Comparison of ENCODE assay signal across 8 cellular contexts in genomic region chr19:17281391-17282304, GRCh38. TPM values are rescaled to one million over a fixed set of nuclear protein-coding genes. Genes with fewer than 3 reads are reported as not detected.
DNase-seq lines count a peak whose midpoint lies in the region; ATAC-seq and TF ChIP-seq lines count a peak whose summit lies in the region.

ANKLE1 (plus strand) TSS chr19:17281901; CDS start chr19:17281921, 20 bp downstream.

- no peaks in the 10 kb centered on the region for H3K9me3 ChIP-seq in CD4-positive, alpha-beta memory T cell (ENCODE audit: control insufficient read depth in 1 of 2, low read length in 2 of 2)
- H3K9me3 ChIP-seq in RWPE2 (ENCODE audit: severe bottlenecking) (no peaks in the 10 kb centered on the region), right lobe of liver (no peaks in the 10 kb centered on the region)

- H3K27me3 Mint-ChIP-seq in CD4-positive, alpha-beta memory T cell, result no peaks in the 10 kb centered on the region
- H3K27me3 Mint-ChIP-seq in MCF 10A (ENCODE audit: insufficient read depth, unreplicated experiment), result no peaks in the 10 kb centered on the region
- no peaks in the 10 kb centered on the region for H3K27me3 Mint-ChIP-seq in stimulated activated naive CD8-positive, alpha-beta T cell treated with anti-CD3 and anti-CD28 coated beads, Interleukin-15, amount 100 ng/mL, for 72 hours

- H3K36me3 Mint-ChIP-seq in CD4-positive, alpha-beta memory T cell, result peaks cover 5 to 6% of the 10 kb centered on the region in 2 donors
- peaks cover 9% of the 10 kb centered on the region for H3K36me3 Mint-ChIP-seq in MCF 10A (ENCODE audit: insufficient read depth, unreplicated experiment)

- H3K27me3 ChIP-seq in CD4-positive, alpha-beta memory T cell (ENCODE audit: insufficient read depth, low read length), result no peaks in the 10 kb centered on the region
- no peaks in the 10 kb centered on the region for H3K27me3 ChIP-seq in RWPE2 (ENCODE audit: insufficient read depth, poor library complexity, severe bottlenecking)
- no peaks in the 10 kb centered on the region for H3K27me3 ChIP-seq in right lobe of liver

- H3K4me1 Mint-ChIP-seq in CD4-positive, alpha-beta memory T cell, result peaks cover 2 to 4% (median 3%) of the 10 kb centered on the region in 4 donors
- H3K4me1 Mint-ChIP-seq in MCF 10A (ENCODE audit: insufficient read depth, unreplicated experiment), result no peaks in the 10 kb centered on the region
- H3K4me1 Mint-ChIP-seq in stimulated activated naive CD8-positive, alpha-beta T cell treated with anti-CD3 and anti-CD28 coated beads, Interleukin-15, amount 100 ng/mL, for 72 hours, result peaks cover 27% of the 10 kb centered on the region

- BruUV-seq in MCF 10A (replicated peaks; lab: Mats Ljungman, UMichigan), result no TSS peak

- TF ChIP-seq POLR2A in right lobe of liver (IDR thresholded peaks at IDR 0.05), result no peak

- CTCF ChIA-PET in CD4-positive, alpha-beta memory T cell (lab: Charles Lee; ENCODE audit: partially characterized antibody), result interaction anchor here (0.5 to 6.9 kb wide), 14 partner anchors 9 to 647 kb away, joined by 3 to 83 read pairs (median 4); partner anchors contain the start of genes BABAM1, MRPL34 and USHBP1
- CTCF ChIA-PET in MCF 10A (lab: Yijun Ruan, JAX), result interaction anchor here (0.6 to 5.6 kb wide), 15 partner anchors 8 to 312 kb away, joined by 3 to 44 read pairs (median 4); partner anchors contain the start of gene BABAM1
- CTCF ChIA-PET in HEK293T (lab: Yijun Ruan, JAX), result interaction anchor here (0.9 to 1.0 kb wide), 2 partner anchors 21 to 76 kb away, joined by 3 to 4 read pairs; no protein-coding TSS in a partner anchor

- H3K4me3 Mint-ChIP-seq in CD4-positive, alpha-beta memory T cell, result peak within 1 kb of the TSS; percentile 73 to 86 (median 80)
- peak within 1 kb of the TSS; percentile 61 for H3K4me3 Mint-ChIP-seq in MCF 10A (ENCODE audit: unreplicated experiment)
- peak within 1 kb of the TSS; percentile 90 to 96 for H3K4me3 Mint-ChIP-seq in stimulated activated naive CD8-positive, alpha-beta T cell treated with anti-CD3 and anti-CD28 coated beads, Interleukin-15, amount 100 ng/mL, for 72 hours

- H3K4me3 ChIP-seq in CD4-positive, alpha-beta memory T cell (ENCODE audit: low read length in 2 of 2), result peak within 1 kb of the TSS; percentile 17 to 45
- peak within 1 kb of the TSS; percentile 31 for H3K4me3 ChIP-seq in RWPE2 (ENCODE audit: severe bottlenecking)
- peak within 1 kb of the TSS; percentile 14 to 38 (median 25) for H3K4me3 ChIP-seq in right lobe of liver

- peak within 1 kb of the TSS in 3 of 7 donors; percentile 19 to 42 (median 24) for H3K27ac Mint-ChIP-seq in CD4-positive, alpha-beta memory T cell
- H3K27ac Mint-ChIP-seq in MCF 10A (ENCODE audit: low read depth, unreplicated experiment), result no peak within 1 kb of the TSS
- peak within 1 kb of the TSS; percentile 87 to 94 for H3K27ac Mint-ChIP-seq in stimulated activated naive CD8-positive, alpha-beta T cell treated with anti-CD3 and anti-CD28 coated beads, Interleukin-15, amount 100 ng/mL, for 72 hours

- 33% methylated on average over 5 of the region's 75 CpGs for WGBS in right lobe of liver (ENCODE audit: insufficient coverage, low coverage, low lambda C conversion rate, missing lambda C conversion rate)

- H3K4me1 ChIP-seq in CD4-positive, alpha-beta memory T cell (ENCODE audit: insufficient read depth, low read length), result peaks cover 17% of the 10 kb centered on the region
- H3K4me1 ChIP-seq in RWPE2 (ENCODE audit: insufficient read depth, poor library complexity, severe bottlenecking), result no peaks in the 10 kb centered on the region
- peaks cover 0 to 14% (median 6%) of the 10 kb centered on the region in 4 donors for H3K4me1 ChIP-seq in right lobe of liver

- ATAC-seq in GM21447 (IDR thresholded peaks at IDR 0.05; ENCODE audit: unreplicated experiment) (peak; percentile 14), RWPE2 (ENCODE audit: low read depth) (peak; percentile 24; the same call in 2 of the 3 replicates), right lobe of liver (peak in 3 of 4 donors; percentile 13 to 15 (median 14))
- peak; percentile 64 for ATAC-seq in stimulated activated naive CD8-positive, alpha-beta T cell treated with anti-CD3 and anti-CD28 coated beads, Interleukin-15, amount 100 ng/mL, for 72 hours

- POLR2A ChIA-PET in CD4-positive, alpha-beta memory T cell (lab: Charles Lee; ENCODE audit: partially characterized antibody), result interaction anchor here (0.8 to 1.7 kb wide), 9 partner anchors 11 to 213 kb away, joined by 3 to 6 read pairs (median 4); partner anchors contain the start of genes BABAM1, MRPL34 and OCEL1
- POLR2A ChIA-PET in MCF 10A (lab: Yijun Ruan, JAX), result interaction anchor here (3.3 kb wide), 1 partner anchor 14 kb away, joined by 13 read pairs; the partner anchor contains the start of gene BABAM1
- POLR2A ChIA-PET in HEK293T (lab: Yijun Ruan, JAX), result interaction anchor here (0.6 to 1.2 kb wide), 3 partner anchors 9 to 15 kb away, joined by 3 to 6 read pairs (median 4); partner anchors contain the start of gene BABAM1

- TF ChIP-seq CTCF in RWPE2 (IDR thresholded peaks at IDR 0.05; ENCODE audit: poor library complexity, severe bottlenecking) (no peak), MCF 10A (IDR thresholded peaks at IDR 0.05; ENCODE audit: unreplicated experiment) (no peak), right lobe of liver (IDR thresholded peaks at IDR 0.05) (no peak)

- H3K27ac ChIP-seq in CD4-positive, alpha-beta memory T cell (ENCODE audit: low read depth, low read length), result no peak within 1 kb of the TSS
- H3K27ac ChIP-seq in RWPE2 (ENCODE audit: poor library complexity, severe bottlenecking) (no peak within 1 kb of the TSS), right lobe of liver (no peak within 1 kb of the TSS)

- peaks cover 4% of the 10 kb centered on the region for H3K36me3 ChIP-seq in CD4-positive, alpha-beta memory T cell (ENCODE audit: insufficient read depth, low read length)
- H3K36me3 ChIP-seq in RWPE2 (ENCODE audit: low read depth), result peaks cover 6% of the 10 kb centered on the region; the same call in 1 of the 2 replicates
- H3K36me3 ChIP-seq in right lobe of liver, result peaks cover 0 to 6% (median 0%) of the 10 kb centered on the region in 4 donors

- DNase-seq in CD4-positive, alpha-beta memory T cell, result no peak
- DNase-seq in RWPE2 (ENCODE audit: low spot score) (peak; percentile 65), MCF 10A (ENCODE audit: unreplicated experiment) (no peak), right lobe of liver (peak; percentile 44 to 63 (median 50)), activated gamma-delta T cell treated with Interleukin-2 at 50 U/mL for 16 hours (no peak), HEK293T (ENCODE audit: extremely low spot score) (no peak)
- peak; percentile 60 to 65 for DNase-seq in stimulated activated naive CD8-positive, alpha-beta T cell treated with anti-CD3 and anti-CD28 coated beads, Interleukin-15, amount 100 ng/mL, for 72 hours

- no peaks in the 10 kb centered on the region for H3K9me3 Mint-ChIP-seq in CD4-positive, alpha-beta memory T cell
- no peaks in the 10 kb centered on the region for H3K9me3 Mint-ChIP-seq in MCF 10A (ENCODE audit: unreplicated experiment)
- H3K9me3 Mint-ChIP-seq in stimulated activated naive CD8-positive, alpha-beta T cell treated with anti-CD3 and anti-CD28 coated beads, Interleukin-15, amount 100 ng/mL, for 72 hours, result no peaks in the 10 kb centered on the region

- intact Hi-C loops in CD4-positive, alpha-beta memory T cell (cut with micrococcal nuclease), result loop anchor here (1.0 to 2.0 kb wide), 5 partner anchors 20 to 503 kb away; partner anchors contain the start of genes HAUS8 and MYO9B
- intact Hi-C loops in MCF 10A (cut with micrococcal nuclease), result loop anchor here (1.0 to 5.0 kb wide), 3 partner anchors 76 to 504 kb away; no protein-coding TSS in a partner anchor
- intact Hi-C loops in right lobe of liver (cut with DNase I), result loop anchor here (5.0 to 10.0 kb wide), 2 partner anchors 214 to 217 kb away; no protein-coding TSS in a partner anchor

TF ChIP-seq in HEK293T, 16 proteins besides CTCF, POLR2A, EP300 and RAD21:
- TF ChIP-seq ARNT (IDR thresholded peaks at IDR 0.05), result no peak
- no peak for TF ChIP-seq ZNF384 (IDR thresholded peaks at IDR 0.05)
- no peak for TF ChIP-seq NFRKB (IDR thresholded peaks at IDR 0.05)
- TF ChIP-seq SUZ12 (IDR thresholded peaks at IDR 0.05), result no peak
- no peak for TF ChIP-seq L3MBTL2 (conservative IDR thresholded peaks at IDR 0.05)
- TF ChIP-seq ELF4 (IDR thresholded peaks at IDR 0.05), result no peak
- no peak for TF ChIP-seq BHLHE40 (IDR thresholded peaks at IDR 0.05; ENCODE audit: borderline replicate concordance)
- TF ChIP-seq CTBP1 (IDR thresholded peaks at IDR 0.05; ENCODE audit: borderline replicate concordance), result no peak
- TF ChIP-seq PKNOX1 (IDR thresholded peaks at IDR 0.05), result no peak
- no peak for TF ChIP-seq FOXM1 (IDR thresholded peaks at IDR 0.05; ENCODE audit: borderline replicate concordance)
- no peak for TF ChIP-seq TARDBP (IDR thresholded peaks at IDR 0.05)
- no peak for TF ChIP-seq SP1 (IDR thresholded peaks at IDR 0.05)
- TF ChIP-seq LEF1 (IDR thresholded peaks at IDR 0.05; ENCODE audit: borderline replicate concordance), result no peak
- no peak for TF ChIP-seq FOXK2 (IDR thresholded peaks at IDR 0.05)

RNA-seq across cellular contexts. Expression of gene ANKLE1, which starts in this region (rescaled TPM):
- total RNA-seq in CD4-positive, alpha-beta memory T cell, result 1 to 10 TPM; 2.8 to 5.1 TPM
- under 1 TPM; 0.41 to 0.80 TPM for polyA plus RNA-seq in CD4-positive, alpha-beta memory T cell
- total RNA-seq in MCF 10A (2022) (0.16 and 1.0 TPM in 2 replicates), right lobe of liver (under 1 TPM; 0.06 to 0.65 (median 0.37) TPM)

Comparison
In these comparisons a context has a peak if more than half of its experiments do, and no peak if none do; other contexts are left out.
1. Peak in DNase-seq, ATAC-seq and H3K4me3 ChIP-seq in right lobe of liver; RNA of the gene not detected or under 1 TPM.
2. DNase-seq: peak in RWPE2 (single experiment) and stimulated activated naive CD8-positive, alpha-beta T cell treated with anti-CD3 and anti-CD28 coated beads, Interleukin-15, amount 100 ng/mL, for 72 hours (2 of 2); none in CD4-positive, alpha-beta memory T cell (0 of 5), MCF 10A (single experiment), activated gamma-delta T cell treated with Interleukin-2 at 50 U/mL for 16 hours (single experiment) and HEK293T (single experiment).
3. ATAC-seq: peak in every context shown above with its lines; median percentile 64 in stimulated activated naive CD8-positive, alpha-beta T cell treated with anti-CD3 and anti-CD28 coated beads, Interleukin-15, amount 100 ng/mL, for 72 hours; 24 in RWPE2; 14 in GM21447; 14 in right lobe of liver.
4. Peak in every context shown above with its lines, with median percentiles within 50 percentile points of each other: H3K4me3 ChIP-seq and H3K4me3 Mint-ChIP-seq.